Comparison of ENCODE assay signal across 1 cellular context in genomic region chr3:129313983-129314756, GRCh38.
TF ChIP-seq lines count a peak whose summit lies in the region.

No MANE protein-coding gene starts in this region.

TF ChIP-seq in HepG2, 621 proteins besides CTCF, POLR2A, EP300 and RAD21 (continued from another document and continues in another):
- TF ChIP-seq, protein P1, sequence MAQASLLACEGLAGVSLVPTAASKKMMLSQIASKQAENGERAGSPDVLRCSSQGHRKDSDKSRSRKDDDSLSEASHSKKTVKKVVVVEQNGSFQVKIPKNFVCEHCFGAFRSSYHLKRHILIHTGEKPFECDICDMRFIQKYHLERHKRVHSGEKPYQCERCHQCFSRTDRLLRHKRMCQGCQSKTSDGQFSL (CRISPR knock-in tag; IDR thresholded peaks at IDR 0.05), result 0 out of 2 replicates have a peak, but pooled peaks have one; percentile 1
- no peak for TF ChIP-seq PHF20 (CRISPR knock-in tag; IDR thresholded peaks at IDR 0.05)
- no peak for TF ChIP-seq SIN3A (IDR thresholded peaks at IDR 0.05; ENCODE audit: borderline replicate concordance, low read depth, low read length)
- TF ChIP-seq, protein P2, sequence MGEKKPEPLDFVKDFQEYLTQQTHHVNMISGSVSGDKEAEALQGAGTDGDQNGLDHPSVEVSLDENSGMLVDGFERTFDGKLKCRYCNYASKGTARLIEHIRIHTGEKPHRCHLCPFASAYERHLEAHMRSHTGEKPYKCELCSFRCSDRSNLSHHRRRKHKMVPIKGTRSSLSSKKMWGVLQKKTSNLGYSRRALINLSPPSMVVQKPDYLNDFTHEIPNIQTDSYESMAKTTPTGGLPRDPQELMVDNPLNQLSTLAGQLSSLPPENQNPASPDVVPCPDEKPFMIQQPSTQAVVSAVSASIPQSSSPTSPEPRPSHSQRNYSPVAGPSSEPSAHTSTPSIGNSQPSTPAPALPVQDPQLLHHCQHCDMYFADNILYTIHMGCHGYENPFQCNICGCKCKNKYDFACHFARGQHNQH (CRISPR knock-in tag; IDR thresholded peaks at IDR 0.05), result no peak
- TF ChIP-seq ZNF484 (CRISPR knock-in tag; IDR thresholded peaks at IDR 0.05; ENCODE audit: borderline replicate concordance, low read depth), result no peak
- no peak for TF ChIP-seq GRHL1 (CRISPR knock-in tag; conservative IDR thresholded peaks at IDR 0.05)
- peak; percentile 14; the same call in 1 of the 2 replicates for TF ChIP-seq PHF8 (CRISPR knock-in tag; IDR thresholded peaks at IDR 0.05)
- no peak for TF ChIP-seq ZNF282 (IDR thresholded peaks at IDR 0.05; ENCODE audit: partially characterized antibody)
- TF ChIP-seq MLLT10 (CRISPR knock-in tag; IDR thresholded peaks at IDR 0.05), result no peak
- TF ChIP-seq AFF4 (CRISPR knock-in tag; IDR thresholded peaks at IDR 0.05), result peak; percentile 80; the same call in 1 of the 2 replicates
- TF ChIP-seq ZFP41 (CRISPR knock-in tag; IDR thresholded peaks at IDR 0.05; ENCODE audit: borderline replicate concordance), result no peak
- no peak for TF ChIP-seq KAT7 (CRISPR knock-in tag; IDR thresholded peaks at IDR 0.05; ENCODE audit: borderline replicate concordance)
- TF ChIP-seq, protein P3, sequence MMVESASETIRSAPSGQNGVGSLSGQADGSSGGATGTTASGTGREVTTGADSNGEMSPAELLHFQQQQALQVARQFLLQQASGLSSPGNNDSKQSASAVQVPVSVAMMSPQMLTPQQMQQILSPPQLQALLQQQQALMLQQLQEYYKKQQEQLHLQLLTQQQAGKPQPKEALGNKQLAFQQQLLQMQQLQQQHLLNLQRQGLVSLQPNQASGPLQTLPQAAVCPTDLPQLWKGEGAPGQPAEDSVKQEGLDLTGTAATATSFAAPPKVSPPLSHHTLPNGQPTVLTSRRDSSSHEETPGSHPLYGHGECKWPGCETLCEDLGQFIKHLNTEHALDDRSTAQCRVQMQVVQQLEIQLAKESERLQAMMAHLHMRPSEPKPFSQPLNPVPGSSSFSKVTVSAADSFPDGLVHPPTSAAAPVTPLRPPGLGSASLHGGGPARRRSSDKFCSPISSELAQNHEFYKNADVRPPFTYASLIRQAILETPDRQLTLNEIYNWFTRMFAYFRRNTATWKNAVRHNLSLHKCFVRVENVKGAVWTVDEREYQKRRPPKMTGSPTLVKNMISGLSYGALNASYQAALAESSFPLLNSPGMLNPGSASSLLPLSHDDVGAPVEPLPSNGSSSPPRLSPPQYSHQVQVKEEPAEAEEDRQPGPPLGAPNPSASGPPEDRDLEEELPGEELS (CRISPR knock-in tag; IDR thresholded peaks at IDR 0.05), result peak; percentile 40
- no peak for TF ChIP-seq ZNF597 (CRISPR knock-in tag; IDR thresholded peaks at IDR 0.05)
- TF ChIP-seq PTBP1 (IDR thresholded peaks at IDR 0.05; ENCODE audit: low read depth, low read length, poor library complexity, severe bottlenecking), result no peak
- peak; percentile 78 for TF ChIP-seq NR2F6 (IDR thresholded peaks at IDR 0.05)
- TF ChIP-seq NR2F6 (CRISPR knock-in tag; IDR thresholded peaks at IDR 0.05), result peak; percentile 89
- TF ChIP-seq CENPX (CRISPR knock-in tag; IDR thresholded peaks at IDR 0.05), result no peak
- peak; percentile 53; the same call in 1 of the 2 replicates for TF ChIP-seq ZNF317 (CRISPR knock-in tag; IDR thresholded peaks at IDR 0.05)
- no peak for TF ChIP-seq ATF7-NPFF (CRISPR knock-in tag; IDR thresholded peaks at IDR 0.05; ENCODE audit: low read depth)
- TF ChIP-seq SOX5 (CRISPR knock-in tag; IDR thresholded peaks at IDR 0.05; ENCODE audit: borderline replicate concordance), result 0 out of 2 replicates have a peak, but pooled peaks have one; percentile 15
- no peak for TF ChIP-seq MNT (IDR thresholded peaks at IDR 0.05)
- TF ChIP-seq ZNF644 (CRISPR knock-in tag; IDR thresholded peaks at IDR 0.05; ENCODE audit: low read depth), result 0 out of 2 replicates have a peak, but pooled peaks have one; percentile 37
- peak; percentile 91; the same call in 1 of the 2 replicates for TF ChIP-seq PHF21A (CRISPR knock-in tag; IDR thresholded peaks at IDR 0.05)
- TF ChIP-seq, protein P4, sequence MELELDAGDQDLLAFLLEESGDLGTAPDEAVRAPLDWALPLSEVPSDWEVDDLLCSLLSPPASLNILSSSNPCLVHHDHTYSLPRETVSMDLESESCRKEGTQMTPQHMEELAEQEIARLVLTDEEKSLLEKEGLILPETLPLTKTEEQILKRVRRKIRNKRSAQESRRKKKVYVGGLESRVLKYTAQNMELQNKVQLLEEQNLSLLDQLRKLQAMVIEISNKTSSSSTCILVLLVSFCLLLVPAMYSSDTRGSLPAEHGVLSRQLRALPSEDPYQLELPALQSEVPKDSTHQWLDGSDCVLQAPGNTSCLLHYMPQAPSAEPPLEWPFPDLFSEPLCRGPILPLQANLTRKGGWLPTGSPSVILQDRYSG (CRISPR knock-in tag; IDR thresholded peaks at IDR 0.05), result no peak
- no peak for TF ChIP-seq ZBTB7A (CRISPR knock-in tag; IDR thresholded peaks at IDR 0.05)
- TF ChIP-seq ETV6 (CRISPR knock-in tag; conservative IDR thresholded peaks at IDR 0.05), result no peak
- TF ChIP-seq FOXM1 (CRISPR knock-in tag; IDR thresholded peaks at IDR 0.05), result no peak
- TF ChIP-seq NCOA5 (CRISPR knock-in tag; IDR thresholded peaks at IDR 0.05), result no peak
- TF ChIP-seq MXD4 (CRISPR knock-in tag; IDR thresholded peaks at IDR 0.05), result peak; percentile 24; the same call in 1 of the 2 replicates
- peak; percentile 27; the same call in 1 of the 2 replicates for TF ChIP-seq NR2C2 (CRISPR knock-in tag; IDR thresholded peaks at IDR 0.05; ENCODE audit: borderline replicate concordance)
- TF ChIP-seq ZZZ3 (CRISPR knock-in tag; IDR thresholded peaks at IDR 0.05; ENCODE audit: borderline replicate concordance), result 0 out of 2 replicates have a peak, but pooled peaks have one; percentile 23
- TF ChIP-seq GATA4 (IDR thresholded peaks at IDR 0.05; ENCODE audit: borderline replicate concordance, low read depth), result no peak
- peak; percentile 43; the same call in 1 of the 2 replicates for TF ChIP-seq RXRB (CRISPR knock-in tag; IDR thresholded peaks at IDR 0.05; ENCODE audit: borderline replicate concordance)
- TF ChIP-seq ZFY (CRISPR knock-in tag; IDR thresholded peaks at IDR 0.05), result 0 out of 2 replicates have a peak, but pooled peaks have one; percentile 6
- no peak for TF ChIP-seq ZNF24 (IDR thresholded peaks at IDR 0.05)
- no peak for TF ChIP-seq ZNF672 (CRISPR knock-in tag; IDR thresholded peaks at IDR 0.05)
- TF ChIP-seq ZNF569 (CRISPR knock-in tag; IDR thresholded peaks at IDR 0.05; ENCODE audit: borderline replicate concordance), result no peak
- TF ChIP-seq, protein P5, sequence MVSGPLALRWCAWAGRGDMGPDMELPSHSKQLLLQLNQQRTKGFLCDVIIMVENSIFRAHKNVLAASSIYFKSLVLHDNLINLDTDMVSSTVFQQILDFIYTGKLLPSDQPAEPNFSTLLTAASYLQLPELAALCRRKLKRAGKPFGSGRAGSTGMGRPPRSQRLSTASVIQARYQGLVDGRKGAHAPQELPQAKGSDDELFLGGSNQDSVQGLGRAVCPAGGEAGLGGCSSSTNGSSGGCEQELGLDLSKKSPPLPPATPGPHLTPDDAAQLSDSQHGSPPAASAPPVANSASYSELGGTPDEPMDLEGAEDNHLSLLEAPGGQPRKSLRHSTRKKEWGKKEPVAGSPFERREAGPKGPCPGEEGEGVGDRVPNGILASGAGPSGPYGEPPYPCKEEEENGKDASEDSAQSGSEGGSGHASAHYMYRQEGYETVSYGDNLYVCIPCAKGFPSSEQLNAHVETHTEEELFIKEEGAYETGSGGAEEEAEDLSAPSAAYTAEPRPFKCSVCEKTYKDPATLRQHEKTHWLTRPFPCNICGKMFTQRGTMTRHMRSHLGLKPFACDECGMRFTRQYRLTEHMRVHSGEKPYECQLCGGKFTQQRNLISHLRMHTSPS (CRISPR knock-in tag; IDR thresholded peaks at IDR 0.05; ENCODE audit: low read depth), result no peak
- TF ChIP-seq, protein P6, sequence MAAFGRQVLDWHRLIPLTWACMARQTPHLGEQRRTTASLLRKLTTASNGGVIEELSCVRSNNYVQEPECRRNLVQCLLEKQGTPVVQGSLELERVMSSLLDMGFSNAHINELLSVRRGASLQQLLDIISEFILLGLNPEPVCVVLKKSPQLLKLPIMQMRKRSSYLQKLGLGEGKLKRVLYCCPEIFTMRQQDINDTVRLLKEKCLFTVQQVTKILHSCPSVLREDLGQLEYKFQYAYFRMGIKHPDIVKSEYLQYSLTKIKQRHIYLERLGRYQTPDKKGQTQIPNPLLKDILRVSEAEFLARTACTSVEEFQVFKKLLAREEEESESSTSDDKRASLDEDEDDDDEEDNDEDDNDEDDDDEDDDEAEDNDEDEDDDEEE (CRISPR knock-in tag; IDR thresholded peaks at IDR 0.05), result no peak
- TF ChIP-seq, protein P7, sequence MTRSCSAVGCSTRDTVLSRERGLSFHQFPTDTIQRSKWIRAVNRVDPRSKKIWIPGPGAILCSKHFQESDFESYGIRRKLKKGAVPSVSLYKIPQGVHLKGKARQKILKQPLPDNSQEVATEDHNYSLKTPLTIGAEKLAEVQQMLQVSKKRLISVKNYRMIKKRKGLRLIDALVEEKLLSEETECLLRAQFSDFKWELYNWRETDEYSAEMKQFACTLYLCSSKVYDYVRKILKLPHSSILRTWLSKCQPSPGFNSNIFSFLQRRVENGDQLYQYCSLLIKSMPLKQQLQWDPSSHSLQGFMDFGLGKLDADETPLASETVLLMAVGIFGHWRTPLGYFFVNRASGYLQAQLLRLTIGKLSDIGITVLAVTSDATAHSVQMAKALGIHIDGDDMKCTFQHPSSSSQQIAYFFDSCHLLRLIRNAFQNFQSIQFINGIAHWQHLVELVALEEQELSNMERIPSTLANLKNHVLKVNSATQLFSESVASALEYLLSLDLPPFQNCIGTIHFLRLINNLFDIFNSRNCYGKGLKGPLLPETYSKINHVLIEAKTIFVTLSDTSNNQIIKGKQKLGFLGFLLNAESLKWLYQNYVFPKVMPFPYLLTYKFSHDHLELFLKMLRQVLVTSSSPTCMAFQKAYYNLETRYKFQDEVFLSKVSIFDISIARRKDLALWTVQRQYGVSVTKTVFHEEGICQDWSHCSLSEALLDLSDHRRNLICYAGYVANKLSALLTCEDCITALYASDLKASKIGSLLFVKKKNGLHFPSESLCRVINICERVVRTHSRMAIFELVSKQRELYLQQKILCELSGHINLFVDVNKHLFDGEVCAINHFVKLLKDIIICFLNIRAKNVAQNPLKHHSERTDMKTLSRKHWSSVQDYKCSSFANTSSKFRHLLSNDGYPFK (CRISPR knock-in tag; IDR thresholded peaks at IDR 0.05; ENCODE audit: borderline replicate concordance), result no peak
- TF ChIP-seq PCBP2 (optimal IDR thresholded peaks at IDR 0.05; ENCODE audit: low read depth, low read length, poor library complexity, severe bottlenecking), result peak; percentile 21
- TF ChIP-seq ZNF101 (CRISPR knock-in tag; IDR thresholded peaks at IDR 0.05; ENCODE audit: borderline replicate concordance, low read depth), result 0 out of 2 replicates have a peak, but pooled peaks have one; percentile 15
- no peak for TF ChIP-seq ZFP36L2 (CRISPR knock-in tag; IDR thresholded peaks at IDR 0.05)
- no peak for TF ChIP-seq ZNF75D (CRISPR knock-in tag; IDR thresholded peaks at IDR 0.05; ENCODE audit: borderline replicate concordance)
